Comparison of ENCODE assay signal across 1 cellular context in the genomic region with DNA sequence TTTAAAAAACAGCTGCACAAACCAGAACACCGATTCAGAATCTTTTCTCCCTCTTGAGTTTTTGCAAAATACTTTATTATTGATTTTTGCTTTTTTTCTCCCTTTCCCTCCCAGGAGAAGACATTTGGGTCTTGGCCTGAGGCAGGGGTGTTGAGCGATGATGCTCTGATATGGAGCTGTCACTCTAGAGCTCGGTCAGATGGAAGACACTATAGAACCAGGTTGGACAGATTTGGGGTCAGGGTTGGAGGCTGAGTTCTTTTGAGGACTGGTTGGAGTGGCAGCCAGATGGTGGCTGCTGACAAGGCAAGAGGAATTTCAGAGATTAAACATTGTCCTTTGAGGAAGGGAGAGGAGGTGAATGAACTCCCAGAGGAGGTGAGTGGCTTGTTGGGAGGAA.
TF ChIP-seq lines count a peak whose summit lies in the region.

No MANE protein-coding gene starts in this region.

TF ChIP-seq in HepG2, 621 proteins besides CTCF, POLR2A, EP300 and RAD21:
- TF ChIP-seq, protein P1, sequence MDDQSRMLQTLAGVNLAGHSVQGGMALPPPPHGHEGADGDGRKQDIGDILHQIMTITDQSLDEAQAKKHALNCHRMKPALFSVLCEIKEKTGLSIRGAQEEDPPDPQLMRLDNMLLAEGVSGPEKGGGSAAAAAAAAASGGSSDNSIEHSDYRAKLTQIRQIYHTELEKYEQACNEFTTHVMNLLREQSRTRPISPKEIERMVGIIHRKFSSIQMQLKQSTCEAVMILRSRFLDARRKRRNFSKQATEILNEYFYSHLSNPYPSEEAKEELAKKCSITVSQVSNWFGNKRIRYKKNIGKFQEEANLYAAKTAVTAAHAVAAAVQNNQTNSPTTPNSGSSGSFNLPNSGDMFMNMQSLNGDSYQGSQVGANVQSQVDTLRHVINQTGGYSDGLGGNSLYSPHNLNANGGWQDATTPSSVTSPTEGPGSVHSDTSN (CRISPR knock-in tag; IDR thresholded peaks at IDR 0.05; ENCODE audit: borderline replicate concordance) = no peak
- TF ChIP-seq ZKSCAN8 (CRISPR knock-in tag; IDR thresholded peaks at IDR 0.05; ENCODE audit: borderline replicate concordance) = no peak
- TF ChIP-seq ATM (IDR thresholded peaks at IDR 0.05; ENCODE audit: borderline replicate concordance) = no peak
- no peak for TF ChIP-seq ZNF496 (CRISPR knock-in tag; IDR thresholded peaks at IDR 0.05; ENCODE audit: insufficient replicate concordance)
- no peak for TF ChIP-seq NFYB (CRISPR knock-in tag; IDR thresholded peaks at IDR 0.05)
- TF ChIP-seq MXI1 (IDR thresholded peaks at IDR 0.05; ENCODE audit: borderline replicate concordance, low read depth, low read length) = no peak
- no peak for TF ChIP-seq PLSCR1 (CRISPR knock-in tag; IDR thresholded peaks at IDR 0.05; ENCODE audit: borderline replicate concordance)
- TF ChIP-seq ZNF207 (IDR thresholded peaks at IDR 0.05; ENCODE audit: borderline replicate concordance) = no peak
- no peak for TF ChIP-seq HDAC6 (IDR thresholded peaks at IDR 0.05; ENCODE audit: low read depth, low read length)
- TF ChIP-seq PAWR (CRISPR knock-in tag; IDR thresholded peaks at IDR 0.05; ENCODE audit: borderline replicate concordance) = no peak
- TF ChIP-seq ZNF234 (CRISPR knock-in tag; conservative IDR thresholded peaks at IDR 0.05) = no peak
- no peak for TF ChIP-seq CREB3 (CRISPR knock-in tag; IDR thresholded peaks at IDR 0.05)
- no peak for TF ChIP-seq ATF5 (CRISPR knock-in tag; IDR thresholded peaks at IDR 0.05; ENCODE audit: low read depth)
- TF ChIP-seq CERS6 (CRISPR knock-in tag; IDR thresholded peaks at IDR 0.05) = no peak
- TF ChIP-seq NCOA5 (CRISPR knock-in tag; IDR thresholded peaks at IDR 0.05) = no peak
- no peak for TF ChIP-seq EZH2 (conservative IDR thresholded peaks at IDR 0.05; ENCODE audit: low read depth, low read length)
- TF ChIP-seq ZNF160 (CRISPR knock-in tag; IDR thresholded peaks at IDR 0.05) = no peak
